ENCODE assay signal across 17 cellular contexts in the genomic region with DNA sequence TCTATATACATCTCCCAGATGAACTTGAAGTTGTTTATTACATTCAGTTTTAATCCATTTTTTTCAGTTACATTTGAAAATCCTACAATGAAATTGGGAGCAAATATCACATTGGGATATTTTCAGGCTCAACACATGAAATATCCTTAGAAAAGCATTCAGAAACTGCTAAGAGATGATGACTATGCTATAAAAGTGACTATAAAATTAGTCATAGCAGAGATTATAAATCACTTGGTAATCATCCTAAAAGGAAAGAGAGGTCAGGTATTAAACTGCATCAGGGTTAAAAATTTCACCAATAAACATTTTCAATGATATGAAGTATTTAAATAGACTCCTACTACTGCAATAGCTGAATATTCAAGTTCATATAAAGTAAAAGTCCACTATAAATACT.
DNase-seq lines count a peak whose midpoint lies in the region; ATAC-seq, FAIRE-seq and TF ChIP-seq lines count a peak whose summit lies in the region.
"Had no signal": no experiment of that assay in that cellular context is flagged by ENCODE, and none has a peak within 500 bp of the region (broad histone marks: within the 10 kb centered on the region; RNA-seq: fewer than 3 reads in every experiment).

No MANE protein-coding gene starts in this region.

- H3K4me2 ChIP-seq in PC-3 (ENCODE audit: low read length), result peak overlapping the region; percentile 44
- no peak overlapping the region for H3K4me2 ChIP-seq in trophoblast cell (ENCODE audit: low read length)
- H3K4me2 ChIP-seq: BLaER1 treated with 17β-estradiol and CSF1 and Interleukin-3, amounts not matched to agents 10 nM and 100 nM had no signal

- H2AFZ ChIP-seq in PC-3 (ENCODE audit: low read length) (no peak overlapping the region), trophoblast cell (ENCODE audit: insufficient read depth, low read length, poor library complexity) (no peak overlapping the region)

- no peak for FAIRE-seq in bronchial epithelial cell (lab: Jason Lieb, UNC)
- FAIRE-seq: G401.6, GM12891, H1 had no signal

- POLR2A ChIA-PET in PC-3 (lab: Charles Lee; ENCODE audit: unreplicated experiment), result no interaction called here

- no peak overlapping the region for H4K8ac ChIP-seq in trophoblast cell (ENCODE audit: low read depth, low read length)

- H3K9ac ChIP-seq in PC-3 (ENCODE audit: low read length) (no peak overlapping the region), trophoblast cell (ENCODE audit: low read length) (no peak overlapping the region)
- H3K9ac ChIP-seq: BLaER1 treated with 17β-estradiol and CSF1 and Interleukin-3, amounts not matched to agents 10 nM and 100 nM had no signal

- no peak for TF ChIP-seq CTCF in PC-3 (conservative IDR thresholded peaks at IDR 0.05; ENCODE audit: low read depth, low read length)
- no peak for TF ChIP-seq CTCF in bronchial epithelial cell (IDR thresholded peaks at IDR 0.05; ENCODE audit: insufficient read depth, low read length, severe bottlenecking)

- H3K36me3 ChIP-seq in PC-3 (ENCODE audit: low read depth, low read length) (no peaks in the 10 kb centered on the region), bronchial epithelial cell (ENCODE audit: control insufficient read depth, insufficient read depth, low read length) (no peaks in the 10 kb centered on the region), trophoblast cell (ENCODE audit: control insufficient read depth in 1 of 2, insufficient read depth in 2 of 2, low read length in 2 of 2) (no peaks in the 10 kb centered on the region)
- H3K36me3 ChIP-seq: BLaER1 treated with 17β-estradiol and CSF1 and Interleukin-3, amounts not matched to agents 10 nM and 100 nM; HAP-1 had no signal

- H3K27me3 ChIP-seq in PC-3 (ENCODE audit: low read length), result no peaks in the 10 kb centered on the region
- no peaks in the 10 kb centered on the region for H3K27me3 ChIP-seq in bronchial epithelial cell (ENCODE audit: control insufficient read depth, insufficient read depth, low read length)
- no peaks in the 10 kb centered on the region for H3K27me3 ChIP-seq in trophoblast cell (ENCODE audit: insufficient read depth, low read length)
- H3K27me3 ChIP-seq: BLaER1 treated with 17β-estradiol and CSF1 and Interleukin-3, amounts not matched to agents 10 nM and 100 nM had no signal

- no peak overlapping the region for H2BK12ac ChIP-seq in trophoblast cell (ENCODE audit: low read length)

- no peaks in the 10 kb centered on the region for H3F3A ChIP-seq in PC-3 (ENCODE audit: low read length, unreplicated experiment)

- CTCF ChIA-PET in PC-3 (lab: Charles Lee), result no interaction called here

- no peaks in the 10 kb centered on the region for H4K20me1 ChIP-seq in PC-3 (ENCODE audit: low read length)
- H4K20me1 ChIP-seq: BLaER1 treated with 17β-estradiol and CSF1 and Interleukin-3, amounts not matched to agents 10 nM and 100 nM had no signal

- H3K18ac ChIP-seq in trophoblast cell (ENCODE audit: low read length), result no peak overlapping the region

- H3K14ac ChIP-seq in trophoblast cell (ENCODE audit: low read length), result no peak overlapping the region

- no peak overlapping the region for H3K23ac ChIP-seq in trophoblast cell (ENCODE audit: low read length)

- intact Hi-C loops in PC-3 (cut with micrococcal nuclease), result loop anchor here (10.0 kb wide), 1 partner anchor 234 kb away; no protein-coding TSS in a partner anchor

- H3K79me2 ChIP-seq in PC-3 (ENCODE audit: low read length), result no peaks in the 10 kb centered on the region
- H3K79me2 ChIP-seq in trophoblast cell (ENCODE audit: control insufficient read depth, insufficient read depth, low read length, poor library complexity), result no peaks in the 10 kb centered on the region

- H3K4me3 ChIP-seq in PC-3 (ENCODE audit: low read length), result no peak overlapping the region
- no peak overlapping the region for H3K4me3 ChIP-seq in bronchial epithelial cell (ENCODE audit: low read depth, low read length)
- H3K4me3 ChIP-seq in trophoblast cell (ENCODE audit: low read depth, low read length), result no peak overlapping the region
- H3K4me3 ChIP-seq: BLaER1 treated with 17β-estradiol and CSF1 and Interleukin-3, amounts not matched to agents 10 nM and 100 nM; HAP-1 had no signal

- H2BK120ac ChIP-seq in trophoblast cell (ENCODE audit: insufficient read depth, low read length, poor library complexity), result no peak overlapping the region

- no peaks in the 10 kb centered on the region for H3K79me1 ChIP-seq in trophoblast cell (ENCODE audit: low read length)

- DNase-seq in A172 (ENCODE audit: low spot score) (peak; percentile 24), HS-5 (ENCODE audit: low read depth) (peak; percentile 9), PC-3 (peak; percentile 70), bronchial epithelial cell (ENCODE audit: low read depth) (peak; percentile 64), trophoblast cell (no peak), iPS-NIHi7 (ENCODE audit: extremely low spot score) (no peak), NCI-H1417 treated with DMSO at 0.1 percent for 48 hours (lab: John Stamatoyannopoulos, UW) (no peak)
- DNase-seq: 8988T; ACHN; CD4-positive, CD25-positive, alpha-beta regulatory T cell; HFFc6 had no signal

- H3K4me1 ChIP-seq in PC-3 (ENCODE audit: insufficient read depth, low read length) (peaks cover 15% of the 10 kb centered on the region), trophoblast cell (ENCODE audit: control insufficient read depth in 1 of 2, insufficient read depth in 2 of 2, low read length in 2 of 2) (no peaks in the 10 kb centered on the region)
- H3K4me1 ChIP-seq: BLaER1 treated with 17β-estradiol and CSF1 and Interleukin-3, amounts not matched to agents 10 nM and 100 nM; HAP-1 had no signal

- no peaks in the 10 kb centered on the region for H3K9me2 ChIP-seq in PC-3 (replicated peaks; ENCODE audit: low read length)

- no peak overlapping the region for H3K27ac ChIP-seq in PC-3 (ENCODE audit: low read length)
- H3K27ac ChIP-seq in trophoblast cell (ENCODE audit: low read depth, low read length), result no peak overlapping the region
- H3K27ac ChIP-seq: BLaER1 treated with 17β-estradiol and CSF1 and Interleukin-3, amounts not matched to agents 10 nM and 100 nM; HL-60 had no signal

- H4K91ac ChIP-seq in trophoblast cell (ENCODE audit: low read depth, low read length), result no peak overlapping the region

- H2BK5ac ChIP-seq in trophoblast cell (ENCODE audit: low read depth, low read length, poor library complexity), result no peak overlapping the region

- no peak overlapping the region for H2AK5ac ChIP-seq in trophoblast cell (ENCODE audit: low read length)

- H4K12ac ChIP-seq in trophoblast cell (ENCODE audit: low read depth, low read length), result no peak overlapping the region

- no TSS peak for BruUV-seq in PC-3 (replicated peaks; lab: Mats Ljungman, UMichigan)

- no peak overlapping the region for H3K4ac ChIP-seq in trophoblast cell (ENCODE audit: low read depth, low read length)

- H3K9me3 ChIP-seq in PC-3 (ENCODE audit: low read length) (no peaks in the 10 kb centered on the region), trophoblast cell (ENCODE audit: insufficient read depth, low read depth, low read length) (no peaks in the 10 kb centered on the region)
- H3K9me3 ChIP-seq: BLaER1 treated with 17β-estradiol and CSF1 and Interleukin-3, amounts not matched to agents 10 nM and 100 nM; HAP-1 had no signal

- ATAC-seq in PC-3, result peak; percentile 80

Comparison
In these comparisons a context has a peak if more than half of its experiments do, and no peak if none do; other contexts are left out.
1. DNase-seq: peak in A172 (single experiment), HS-5 (single experiment), PC-3 (single experiment) and bronchial epithelial cell (single experiment); none in trophoblast cell (0 of 2), iPS-NIHi7 (single experiment) and NCI-H1417 treated with DMSO at 0.1 percent for 48 hours (single experiment).